Comparison of ENCODE assay signal across 14 cellular contexts in the genomic region with DNA sequence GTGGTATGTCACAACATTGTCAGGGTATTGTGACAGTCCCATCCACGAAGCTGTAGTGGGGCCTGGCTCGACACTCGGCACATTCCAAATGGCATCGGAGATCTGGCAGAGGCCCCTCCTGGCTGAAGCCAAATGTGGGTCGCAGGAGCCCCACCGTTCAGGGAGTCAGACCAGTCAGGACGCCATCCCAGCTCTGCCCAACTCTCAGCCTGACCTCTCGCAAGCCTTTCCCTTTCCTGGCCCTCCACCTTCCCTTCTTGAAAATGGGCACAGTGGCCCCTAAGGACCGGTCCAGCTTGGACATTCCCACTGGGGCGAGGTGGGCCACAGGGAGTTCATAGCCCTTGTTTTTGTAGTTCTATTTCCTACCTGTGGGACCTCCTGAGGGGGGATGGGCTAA. TPM values are rescaled to one million over a fixed set of nuclear protein-coding genes. Genes with fewer than 3 reads are reported as not detected.
A peak's percentile ranks its signal among the peaks of the same experiment; 100 is the strongest.
DNase-seq lines count a peak whose midpoint lies in the region; ATAC-seq and TF ChIP-seq lines count a peak whose summit lies in the region.
"Had no signal": no experiment of that assay in that cellular context is flagged by ENCODE, and none has a peak within 500 bp of the region (broad histone marks: within the 10 kb centered on the region; RNA-seq: fewer than 3 reads in every experiment).

No MANE protein-coding gene starts in this region.

- H3K36me3 ChIP-seq in CD8-positive, alpha-beta T cell (ENCODE audit: insufficient read depth, low read length) = no peaks in the 10 kb centered on the region
- peaks cover 0 to 6% (median 0%) of the 10 kb centered on the region in 6 donors for H3K36me3 ChIP-seq in spleen
- H3K36me3 ChIP-seq: BLaER1 treated with 17β-estradiol and CSF1 and Interleukin-3, amounts not matched to agents 10 nM and 100 nM had no signal

- POLR2A ChIA-PET in CD8-positive, alpha-beta T cell (lab: Charles Lee) = interaction anchor here (1.4 to 2.1 kb wide), 2 partner anchors 32 to 36 kb away, joined by 3 to 4 read pairs; no protein-coding TSS in a partner anchor
- POLR2A ChIA-PET in activated B cell treated with CpG ODN at 0.5 μM for 24 hours (lab: Charles Lee) = interaction anchor here (0.6 kb wide), 1 partner anchor 24 kb away, joined by 3 read pairs; no protein-coding TSS in a partner anchor

- WGBS in spleen, 5 donors = 82 to 100% (median 84%) methylated on average over 3 to 10 of the region's 10 CpGs

- peak overlapping the region; percentile 84 for H3K4me3 Mint-ChIP-seq in CD8-positive, alpha-beta T cell
- H3K4me3 Mint-ChIP-seq in activated B cell treated with CpG ODN at 0.5 μM for 24 hours = peak overlapping the region; percentile 7
- peak overlapping the region; percentile 71 for H3K4me3 Mint-ChIP-seq in mesothelial cell of epicardium

- intact Hi-C loops in CD8-positive, alpha-beta T cell (cut with DNase I, micrococcal nuclease) = loop anchor here (2.0 kb wide), 1 partner anchor 71 kb away; no protein-coding TSS in a partner anchor
- intact Hi-C loops in activated B cell treated with CpG ODN at 0.5 μM for 24 hours (cut with micrococcal nuclease) = no loop called here
- intact Hi-C loops in spleen (cut with DNase I; ENCODE audit: low total_unique reads) = no loop called here

- CTCF ChIA-PET in CD8-positive, alpha-beta T cell (lab: Charles Lee) = interaction anchor here (0.7 to 1.2 kb wide), 2 partner anchors 24 to 130 kb away, joined by 3 read pairs; no protein-coding TSS in a partner anchor
- CTCF ChIA-PET in activated B cell treated with CpG ODN at 0.5 μM for 24 hours (lab: Charles Lee) = no interaction called here

- H3K9me3 ChIP-seq in CD8-positive, alpha-beta T cell (ENCODE audit: low read length) = no peaks in the 10 kb centered on the region
- H3K9me3 ChIP-seq in spleen = no peaks in the 10 kb centered on the region
- H3K9me3 ChIP-seq: BLaER1 treated with 17β-estradiol and CSF1 and Interleukin-3, amounts not matched to agents 10 nM and 100 nM had no signal

- H3K4me1 Mint-ChIP-seq in CD8-positive, alpha-beta T cell (ENCODE audit: low read depth) = peaks cover 32% of the 10 kb centered on the region
- H3K4me1 Mint-ChIP-seq in activated B cell treated with CpG ODN at 0.5 μM for 24 hours = peaks cover 21% of the 10 kb centered on the region
- H3K4me1 Mint-ChIP-seq in mesothelial cell of epicardium = peaks cover 4% of the 10 kb centered on the region

- H3K36me3 Mint-ChIP-seq in CD8-positive, alpha-beta T cell = no peaks in the 10 kb centered on the region
- H3K36me3 Mint-ChIP-seq in activated B cell treated with CpG ODN at 0.5 μM for 24 hours (ENCODE audit: low read depth) = no peaks in the 10 kb centered on the region
- H3K36me3 Mint-ChIP-seq in mesothelial cell of epicardium = no peaks in the 10 kb centered on the region

- H3K9me3 Mint-ChIP-seq in CD8-positive, alpha-beta T cell = no peaks in the 10 kb centered on the region
- H3K9me3 Mint-ChIP-seq in activated B cell treated with CpG ODN at 0.5 μM for 24 hours = no peaks in the 10 kb centered on the region
- no peaks in the 10 kb centered on the region for H3K9me3 Mint-ChIP-seq in mesothelial cell of epicardium
- H3K9me3 Mint-ChIP-seq: stimulated activated naive CD8-positive, alpha-beta T cell treated with anti-CD3 and anti-CD28 coated beads, Interleukin-15, amount 100 ng/mL, for 72 hours had no signal

- no peak for TF ChIP-seq CTCF in CD8-positive, alpha-beta T cell (IDR thresholded peaks at IDR 0.05)
- TF ChIP-seq CTCF in activated B cell treated with CpG ODN at 0.5 μM for 24 hours (IDR thresholded peaks at IDR 0.05) = no peak
- TF ChIP-seq CTCF in mesothelial cell of epicardium (IDR thresholded peaks at IDR 0.05; ENCODE audit: unreplicated experiment) = no peak
- no peak for TF ChIP-seq CTCF in spleen (IDR thresholded peaks at IDR 0.05 in 8 of 11, conservative IDR thresholded peaks at IDR 0.05 in 3 of 11)

- TF ChIP-seq POLR2A in spleen (IDR thresholded peaks at IDR 0.05) = no peak

- no peaks in the 10 kb centered on the region for H3K27me3 Mint-ChIP-seq in CD8-positive, alpha-beta T cell (ENCODE audit: low read depth)
- no peaks in the 10 kb centered on the region for H3K27me3 Mint-ChIP-seq in activated B cell treated with CpG ODN at 0.5 μM for 24 hours
- no peaks in the 10 kb centered on the region for H3K27me3 Mint-ChIP-seq in mesothelial cell of epicardium (ENCODE audit: low read depth)
- H3K27me3 Mint-ChIP-seq: stimulated activated naive CD8-positive, alpha-beta T cell treated with anti-CD3 and anti-CD28 coated beads, Interleukin-15, amount 100 ng/mL, for 72 hours had no signal

- no peak for ATAC-seq in CD8-positive, alpha-beta T cell
- ATAC-seq in activated B cell treated with CpG ODN at 0.5 μM for 24 hours (ENCODE audit: low read depth) (no peak), GM21381 (IDR thresholded peaks at IDR 0.05; ENCODE audit: unreplicated experiment) (no peak), GM21515 (IDR thresholded peaks at IDR 0.05; ENCODE audit: unreplicated experiment) (no peak)
- ATAC-seq: stimulated activated naive CD8-positive, alpha-beta T cell treated with anti-CD3 and anti-CD28 coated beads, Interleukin-15, amount 100 ng/mL, for 72 hours had no signal

- H3K27ac ChIP-seq in CD8-positive, alpha-beta T cell (ENCODE audit: low read depth, low read length) = no peak overlapping the region
- H3K27ac ChIP-seq in spleen = peak overlapping the region in 2 of 8 donors; percentile 1 to 87
- H3K27ac ChIP-seq: BLaER1 treated with 17β-estradiol and CSF1 and Interleukin-3, amounts not matched to agents 10 nM and 100 nM; SK-N-MC had no signal

- peak overlapping the region; percentile 41 for H3K27ac Mint-ChIP-seq in CD8-positive, alpha-beta T cell
- no peak overlapping the region for H3K27ac Mint-ChIP-seq in activated B cell treated with CpG ODN at 0.5 μM for 24 hours
- H3K27ac Mint-ChIP-seq in mesothelial cell of epicardium = no peak overlapping the region

- DNase-seq in CD8-positive, alpha-beta T cell = no peak
- no peak for DNase-seq in activated B cell treated with CpG ODN at 0.5 μM for 24 hours
- no peak for DNase-seq in mesothelial cell of epicardium (ENCODE audit: low spot score in 2 of 2, unreplicated experiment in 2 of 2)
- DNase-seq in spleen = peak; percentile 77
- DNase-seq in stimulated activated CD4-positive, alpha-beta T cell treated with anti-CD3 and anti-CD28 coated beads, Interleukin-4, amount 100 ng/mL, for 1 hour = no peak
- DNase-seq in NCI-H1048 (lab: John Stamatoyannopoulos, UW) = no peak
- DNase-seq: activated naive CD4-positive, alpha-beta T cell treated with anti-CD3 and anti-CD28 coated beads, Interleukin-2, amount 50 U/mL, for 16 hours; islet precursor cell; NCI-H1694 treated with DMSO at 0.1 percent for 48 hours; stimulated activated naive CD8-positive, alpha-beta T cell treated with anti-CD3 and anti-CD28 coated beads, Interleukin-15, amount 100 ng/mL, for 72 hours had no signal

- peaks cover 17% of the 10 kb centered on the region for H3K4me1 ChIP-seq in CD8-positive, alpha-beta T cell (ENCODE audit: insufficient read depth, low read length)
- peaks cover 3 to 53% (median 31%) of the 10 kb centered on the region in 6 donors for H3K4me1 ChIP-seq in spleen

- no peaks in the 10 kb centered on the region for H3K27me3 ChIP-seq in CD8-positive, alpha-beta T cell (ENCODE audit: insufficient read depth, low read length)
- no peaks in the 10 kb centered on the region for H3K27me3 ChIP-seq in spleen (replicated peaks in 1 of 7)

- no peak overlapping the region for H3K4me3 ChIP-seq in CD8-positive, alpha-beta T cell (ENCODE audit: low read depth, low read length)
- H3K4me3 ChIP-seq in spleen = peak overlapping the region in 4 of 8 donors; percentile 62 to 83 (median 65)

RNA-seq across cellular contexts. Expression of a gene that starts 1.6 kb away (rescaled TPM):
- total RNA-seq in CD8-positive, alpha-beta T cell = 1 to 10 TPM; 6.3 to 6.6 TPM
- total RNA-seq in activated B cell treated with CpG ODN at 0.5 μM for 24 hours (1.5 and 1.7 TPM in 2 replicates), mesothelial cell of epicardium (12.3 to 12.7 TPM (median 12.7 TPM) in 3 replicates), spleen (10 to 100 TPM in 6 of 7 donors, 1 to 10 TPM in 1; 9.4 to 31.0 (median 16.6) TPM)
- 1 to 10 TPM; 1.3 to 5.9 (median 1.9) TPM for polyA plus RNA-seq in spleen

RNA-seq across cellular contexts. Expression of a gene that starts 32.9 kb away (rescaled TPM):
- 10 to 100 TPM; 59.9 to 63.8 TPM for total RNA-seq in CD8-positive, alpha-beta T cell
- total RNA-seq in activated B cell treated with CpG ODN at 0.5 μM for 24 hours (75.1 and 81.1 TPM in 2 replicates), mesothelial cell of epicardium (24.5 to 26.8 TPM (median 26.0 TPM) in 3 replicates), spleen (100 to 1,000 TPM in 2 of 7 donors, 10 to 100 TPM in 5; 44.3 to 121 (median 83.6) TPM)
- polyA plus RNA-seq in spleen = 10 to 100 TPM; 31.7 to 54.6 (median 46.3) TPM

RNA-seq across cellular contexts. Expression of a gene that starts 37.6 kb away (rescaled TPM):
- total RNA-seq in CD8-positive, alpha-beta T cell = 10 to 100 TPM; 23.4 to 26.2 TPM
- total RNA-seq in activated B cell treated with CpG ODN at 0.5 μM for 24 hours (21.2 and 22.2 TPM in 2 replicates), mesothelial cell of epicardium (19.4 to 21.9 TPM (median 20.6 TPM) in 3 replicates), spleen (10 to 100 TPM; 17.9 to 25.0 (median 19.9) TPM)
- 10 to 100 TPM; 14.2 to 22.6 (median 20.7) TPM for polyA plus RNA-seq in spleen

Comparison
In these comparisons a context has a peak if more than half of its experiments do, and no peak if none do; other contexts are left out.
1. H3K4me3 Mint-ChIP-seq: peak in every context shown above with its lines; median percentile 84 in CD8-positive, alpha-beta T cell; 71 in mesothelial cell of epicardium; 7 in activated B cell treated with CpG ODN at 0.5 μM for 24 hours.
2. intact Hi-C loops: an anchor here in CD8-positive, alpha-beta T cell (2.0 kb wide); none called in activated B cell treated with CpG ODN at 0.5 μM for 24 hours and spleen.